ENCODE assay signal across 1 cellular context in genomic region chr7:32390210-32390609, GRCh38.
TF ChIP-seq lines count a peak whose summit lies in the region.

No MANE protein-coding gene starts in this region.

TF ChIP-seq in GM23338, 12 proteins besides CTCF, POLR2A, EP300 and RAD21 (continued from another document):
- no peak for TF ChIP-seq REST (IDR thresholded peaks at IDR 0.05; ENCODE audit: unreplicated experiment)
